ENCODE assay signal across 8 cellular contexts in the genomic region with DNA sequence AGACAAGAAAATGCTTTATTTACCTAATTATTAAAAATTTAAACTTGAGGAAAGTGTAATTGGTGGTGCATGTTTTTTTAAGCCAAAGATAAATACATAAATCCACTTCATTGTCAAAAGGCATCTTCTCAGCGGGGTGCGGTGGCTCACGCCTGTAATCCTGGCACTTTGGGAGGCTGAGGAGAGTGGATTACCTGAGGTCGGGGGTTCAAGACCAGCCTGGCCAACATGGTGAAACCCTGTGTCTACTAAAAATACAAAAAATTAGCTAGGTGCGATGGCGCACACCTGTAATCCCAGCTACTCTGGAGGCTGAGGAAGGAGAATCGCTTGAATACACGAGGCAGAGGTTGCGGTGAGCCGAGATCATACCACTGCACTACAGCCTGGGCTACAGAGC. TPM values are rescaled to one million over a fixed set of nuclear protein-coding genes. Genes with fewer than 3 reads are reported as not detected.
A peak's percentile ranks its signal among the peaks of the same experiment; 100 is the strongest.
DNase-seq lines count a peak whose midpoint lies in the region; ATAC-seq, FAIRE-seq and TF ChIP-seq lines count a peak whose summit lies in the region.
"Not testable (repeated sequence)": the region's sequence is repeated elsewhere in the genome, so short reads cannot be mapped to it uniquely, and the experiment has no call there.

No MANE protein-coding gene starts in this region.

- not testable (repeated sequence) for TF ChIP-seq CTCF in HCT116 (IDR thresholded peaks at IDR 0.05 in 2 of 3, conservative IDR thresholded peaks at IDR 0.05 in 1 of 3; ENCODE audit: borderline replicate concordance in 1 of 3, insufficient read depth in 1 of 3, low read depth in 2 of 3, low read length in 2 of 3); PC-3 (conservative IDR thresholded peaks at IDR 0.05; ENCODE audit: low read depth, low read length); K562 (IDR thresholded peaks at IDR 0.05 in 2 of 3, conservative IDR thresholded peaks at IDR 0.05 in 1 of 3; ENCODE audit: insufficient read depth in 2 of 3, low read depth in 1 of 3, low read length in 3 of 3); neural crest cell (conservative IDR thresholded peaks at IDR 0.05)

- H3K79me2 ChIP-seq in HCT116 (ENCODE audit: insufficient read depth, low read length) (peaks cover 73% of the 10 kb centered on the region), PC-3 (ENCODE audit: low read length) (peaks cover 74% of the 10 kb centered on the region), K562 (ENCODE audit: control insufficient read depth, insufficient read depth, low read length) (peaks cover 78% of the 10 kb centered on the region)

- not testable (repeated sequence) for H3K36me3 Mint-ChIP-seq in neural crest cell (ENCODE audit: low read depth); stimulated activated naive CD8-positive, alpha-beta T cell treated with anti-CD3 and anti-CD28 coated beads, Interleukin-15, Interleukin-2, amounts not matched to agents 100 ng/mL and 50 ng/mL, for 24 hours (ENCODE audit: low read depth)

- H3K27me3 Mint-ChIP-seq in neural crest cell (ENCODE audit: low read depth); stimulated activated naive CD8-positive, alpha-beta T cell treated with anti-CD3 and anti-CD28 coated beads, Interleukin-15, Interleukin-2, amounts not matched to agents 100 ng/mL and 50 ng/mL, for 24 hours: not testable (repeated sequence)

- H4K20me1 ChIP-seq in BLaER1 treated with 17β-estradiol and CSF1 and Interleukin-3, amounts not matched to agents 10 nM and 100 nM: peaks cover 61 to 75% (median 73%) of the 10 kb centered on the region in 11 experiments
- not testable (repeated sequence) for H4K20me1 ChIP-seq in HCT116 (ENCODE audit: insufficient read depth)
- H4K20me1 ChIP-seq in PC-3 (ENCODE audit: low read length) (peaks cover 22% of the 10 kb centered on the region; the same call in 1 of the 2 replicates), K562 (replicated peaks; ENCODE audit: control insufficient read depth, insufficient read depth, low read length) (peaks cover 21% of the 10 kb centered on the region; the same call in 1 of the 2 replicates)

- not testable (repeated sequence) for H3F3A ChIP-seq in PC-3 (ENCODE audit: low read length, unreplicated experiment)

- BruUV-seq in HCT116 (replicated peaks; lab: Mats Ljungman, UMichigan); PC-3 (replicated peaks; lab: Mats Ljungman, UMichigan); K562 (replicated peaks; lab: Mats Ljungman, UMichigan): not testable (repeated sequence)

- CTCF ChIA-PET in HCT116 (lab: Charles Lee); PC-3 (lab: Charles Lee); K562 (lab: Yijun Ruan, JAX; ENCODE audit: low intra/inter-chr PET ratio): not testable (repeated sequence)

- not testable (repeated sequence) for TF ChIP-seq RAD21 in HCT116 (IDR thresholded peaks at IDR 0.05; ENCODE audit: low read depth); K562 (CRISPR knock-in tag; conservative IDR thresholded peaks at IDR 0.05 in 1 of 2, IDR thresholded peaks at IDR 0.05 in 1 of 2)

- peak overlapping the region in 5 of 11 experiments; percentile 13 to 38 (median 31); a peak in 7 of 22 replicates for H3K27ac ChIP-seq in BLaER1 treated with 17β-estradiol and CSF1 and Interleukin-3, amounts not matched to agents 10 nM and 100 nM
- H3K27ac ChIP-seq in HCT116 (ENCODE audit: low read depth, low read length); PC-3 (ENCODE audit: low read length): not testable (repeated sequence)
- H3K27ac ChIP-seq in K562 (ENCODE audit: extremely low read depth, low read depth, low read length): peak overlapping the region; percentile 94; the same call in 2 of the 3 replicates

- H3K4me1 Mint-ChIP-seq in neural crest cell: peaks cover 40% of the 10 kb centered on the region
- peaks cover 67% of the 10 kb centered on the region for H3K4me1 Mint-ChIP-seq in stimulated activated naive CD8-positive, alpha-beta T cell treated with anti-CD3 and anti-CD28 coated beads, Interleukin-15, Interleukin-2, amounts not matched to agents 100 ng/mL and 50 ng/mL, for 24 hours (ENCODE audit: low read depth)

- H3K27me3 ChIP-seq in BLaER1 treated with 17β-estradiol and CSF1 and Interleukin-3, amounts not matched to agents 10 nM and 100 nM; HCT116 (ENCODE audit: insufficient read depth, low read length); PC-3 (ENCODE audit: low read length); K562 (ENCODE audit: control insufficient read depth in 2 of 2, insufficient read depth in 2 of 2, low read length in 2 of 2): not testable (repeated sequence)

- not testable (repeated sequence) for FAIRE-seq in K562 (lab: Jason Lieb, UNC)

- not testable (repeated sequence) for DNase-seq in HCT116 (ENCODE audit: low read depth, low spot score); PC-3; neural crest cell (ENCODE audit: low read depth, low spot score)
- DNase-seq in activated CD8-positive, alpha-beta memory T cell treated with anti-CD3 and anti-CD28 coated beads for 24 hours: peak; percentile 24
- DNase-seq in K562 (ENCODE audit: extremely low read depth in 1 of 4, low spot score in 3 of 4) (peak in 1 of 4 experiments; percentile 49), glomerular visceral epithelial cell (ENCODE audit: extremely low spot score) (peak; percentile 11)

- RAD21 ChIA-PET in HCT116 (lab: Charles Lee; ENCODE audit: low non-redundant PET in 1 of 2, low total read pairs in 2 of 2, uncharacterized antibody in 2 of 2, unreplicated experiment in 2 of 2): not testable (repeated sequence)

- WGBS in K562 (ENCODE audit: insufficient coverage, low coverage, missing lambda C conversion rate): 17% methylated on average over 10 of the region's 10 CpGs

- not testable (repeated sequence) for H3K9me1 ChIP-seq in K562 (ENCODE audit: control insufficient read depth, insufficient read depth, low read length)

- not testable (repeated sequence) for TF ChIP-seq POLR2A in HCT116 (IDR thresholded peaks at IDR 0.05; ENCODE audit: borderline replicate concordance, extremely low read depth, insufficient read depth, insufficient read length); K562 (conservative IDR thresholded peaks at IDR 0.05)

- TF ChIP-seq EP300 in K562 (IDR thresholded peaks at IDR 0.05; ENCODE audit: low read length): not testable (repeated sequence)

- not testable (repeated sequence) for H3K9me3 Mint-ChIP-seq in neural crest cell; stimulated activated naive CD8-positive, alpha-beta T cell treated with anti-CD3 and anti-CD28 coated beads, Interleukin-15, Interleukin-2, amounts not matched to agents 100 ng/mL and 50 ng/mL, for 24 hours

- not testable (repeated sequence) for ATAC-seq in HCT116, PC-3, K562

- H3K36me3 ChIP-seq in BLaER1 treated with 17β-estradiol and CSF1 and Interleukin-3, amounts not matched to agents 10 nM and 100 nM; HCT116 (ENCODE audit: control insufficient read depth in 1 of 2, insufficient read depth in 2 of 2, low read length in 2 of 2); PC-3 (ENCODE audit: low read depth, low read length); K562 (ENCODE audit: control insufficient read depth, insufficient read depth, low read length): not testable (repeated sequence)

- peak overlapping the region in 10 of 11 experiments; percentile 37 to 99 (median 96); a peak in 21 of 22 replicates for H3K9ac ChIP-seq in BLaER1 treated with 17β-estradiol and CSF1 and Interleukin-3, amounts not matched to agents 10 nM and 100 nM
- not testable (repeated sequence) for H3K9ac ChIP-seq in HCT116 (ENCODE audit: low read length); PC-3 (ENCODE audit: low read length)
- H3K9ac ChIP-seq in K562 (ENCODE audit: insufficient read depth in 1 of 2, low read depth in 2 of 2, low read length in 2 of 2): peak overlapping the region; percentile 9 to 91; a peak in 3 of 4 replicates

- in situ Hi-C loops in K562 (cut with MboI): not testable (repeated sequence)

- peak overlapping the region; percentile 74 to 98 (median 86) for H3K4me2 ChIP-seq in BLaER1 treated with 17β-estradiol and CSF1 and Interleukin-3, amounts not matched to agents 10 nM and 100 nM
- H3K4me2 ChIP-seq in HCT116 (ENCODE audit: low read length) (peak overlapping the region; percentile 76; the same call in 1 of the 2 replicates), PC-3 (ENCODE audit: low read length) (peak overlapping the region; percentile 91), K562 (ENCODE audit: insufficient read depth, low read length) (peak overlapping the region; percentile 69)

- POLR2A ChIA-PET in HCT116 (lab: Charles Lee); PC-3 (lab: Charles Lee; ENCODE audit: unreplicated experiment): not testable (repeated sequence)
- POLR2A ChIA-PET in K562 (lab: Yijun Ruan, JAX): interaction anchor here (1.0 kb wide), 1 partner anchor 13 kb away, joined by 3 read pairs; no protein-coding TSS in a partner anchor

- H3K4me3 Mint-ChIP-seq in neural crest cell: peak overlapping the region; percentile 94
- H3K4me3 Mint-ChIP-seq in stimulated activated naive CD8-positive, alpha-beta T cell treated with anti-CD3 and anti-CD28 coated beads, Interleukin-15, Interleukin-2, amounts not matched to agents 100 ng/mL and 50 ng/mL, for 24 hours: peak overlapping the region; percentile 88

- peaks cover 22 to 62% (median 36%) of the 10 kb centered on the region in 10 experiments for H3K4me1 ChIP-seq in BLaER1 treated with 17β-estradiol and CSF1 and Interleukin-3, amounts not matched to agents 10 nM and 100 nM
- H3K4me1 ChIP-seq in HCT116 (ENCODE audit: control insufficient read depth in 1 of 2, insufficient read depth in 2 of 2, low read length in 2 of 2): peaks cover 7 to 17% of the 10 kb centered on the region in 2 experiments
- H3K4me1 ChIP-seq in PC-3 (ENCODE audit: insufficient read depth, low read length): not testable (repeated sequence)
- H3K4me1 ChIP-seq in K562 (replicated peaks in 1 of 2; ENCODE audit: control insufficient read depth in 2 of 2, insufficient read depth in 2 of 2, low read length in 2 of 2): peaks cover 20 to 23% of the 10 kb centered on the region in 2 experiments

- not testable (repeated sequence) for H2AFZ ChIP-seq in HCT116 (ENCODE audit: low read depth, low read length, poor library complexity, severe bottlenecking); PC-3 (ENCODE audit: low read length); K562 (ENCODE audit: low read depth, low read length)

- not testable (repeated sequence) for H3K9me2 ChIP-seq in HCT116 (ENCODE audit: insufficient read depth); PC-3 (replicated peaks; ENCODE audit: low read length)

- not testable (repeated sequence) for H3K27ac Mint-ChIP-seq in neural crest cell (ENCODE audit: unreplicated experiment); stimulated activated naive CD8-positive, alpha-beta T cell treated with anti-CD3 and anti-CD28 coated beads, Interleukin-15, Interleukin-2, amounts not matched to agents 100 ng/mL and 50 ng/mL, for 24 hours

- intact Hi-C loops in HCT116 (cut with micrococcal nuclease) (loop anchor here (10.0 kb wide), 1 partner anchor 88 kb away; no protein-coding TSS in a partner anchor), PC-3 (cut with micrococcal nuclease) (loop anchor here (1.0 kb wide), 1 partner anchor 91 kb away; no protein-coding TSS in a partner anchor), K562 (cut with micrococcal nuclease) (loop anchor here (1.0 to 5.0 kb wide), 2 partner anchors 31 to 60 kb away; no protein-coding TSS in a partner anchor)

- H3K4me3 ChIP-seq in BLaER1 treated with 17β-estradiol and CSF1 and Interleukin-3, amounts not matched to agents 10 nM and 100 nM: peak overlapping the region; percentile 81 to 94 (median 90)
- not testable (repeated sequence) for H3K4me3 ChIP-seq in HCT116 (replicated peaks in 1 of 2; ENCODE audit: low read depth in 1 of 2, low read length in 2 of 2)
- H3K4me3 ChIP-seq in PC-3 (ENCODE audit: low read length): peak overlapping the region; percentile 95
- H3K4me3 ChIP-seq in K562: peak overlapping the region; percentile 97

- not testable (repeated sequence) for H3K9me3 ChIP-seq in BLaER1 treated with 17β-estradiol and CSF1 and Interleukin-3, amounts not matched to agents 10 nM and 100 nM (replicated peaks in 1 of 11); HCT116 (ENCODE audit: control insufficient read depth in 1 of 2, insufficient read depth in 1 of 2, low read depth in 1 of 2, low read length in 2 of 2); PC-3 (ENCODE audit: low read length); K562 (replicated peaks; ENCODE audit: control insufficient read depth, insufficient read depth, low read depth, low read length)

RNA-seq across cellular contexts. Expression of gene KMT2C, which starts 3.1 kb away (rescaled TPM):
- total RNA-seq in HCT116 (2021; ENCODE audit: unreplicated experiment) (22.9 TPM), PC-3 (2014; rRNA removed) (15.3 and 28.5 TPM in 2 replicates), K562 (2014; rRNA removed) (28.5 and 35.6 TPM in 2 replicates), K562 (2014; rRNA removed; fragmentation: Illumina TruSeq; extraction: Trizol) (35.8 and 36.2 TPM in 2 replicates), K562 (2015; rRNA removed; fragmentation: Illumina TruSeq; extraction: Trizol) (34.4 and 36.6 TPM in 2 replicates), K562 (2021) (62.1 and 67.8 TPM in 2 replicates), neural crest cell (49.8 and 54.7 TPM in 2 replicates)
- polyA plus RNA-seq in HCT116 (2012): 5.3 and 7.4 TPM in 2 replicates
- 166 and 463 TPM in 2 replicates for total RNA-seq in K562 (2011; cell fraction: chromatin; rRNA removed; ENCODE audit: low replicate concordance)
- 68.5 and 102 TPM in 2 replicates for total RNA-seq in K562 (2011; cell fraction: nucleolus; rRNA removed)
- total RNA-seq in K562 (2011; cell fraction: nucleoplasm; rRNA removed): 172 and 242 TPM in 2 replicates
- polyA plus RNA-seq in K562 (2011; rRNA removed) (18.3 and 18.9 TPM in 2 replicates), K562 (2014; fragmentation: Illumina TruSeq; extraction: Trizol) (27.1 and 27.3 TPM in 2 replicates), K562 (2014; fragmentation: Nextera tagmentation; extraction: Ambion mirVana) (10 to 100 TPM in 1 of 2 experiments, 1 to 10 TPM in 1; 4.9 to 13.0 TPM), K562 (2014; rRNA removed) (19.4 and 21.4 TPM in 2 replicates)
- 11.3 and 15.9 TPM in 2 replicates for polyA plus RNA-seq in K562 (2011; cell fraction: cytosol; rRNA removed)
- polyA plus RNA-seq in K562 (2011; cell fraction: nucleus; rRNA removed): 55.9 and 66.9 TPM in 2 replicates
- 13.2 and 15.7 TPM in 2 replicates for polyA plus RNA-seq in K562 (2012)
- polyA minus RNA-seq in K562 (2011; rRNA and poly(A)+ RNA removed): 118 and 126 TPM in 2 replicates
- 40.0 and 46.3 TPM in 2 replicates for polyA minus RNA-seq in K562 (2011; cell fraction: cytosol; rRNA and poly(A)+ RNA removed)
- 89.1 and 146 TPM in 2 replicates for polyA minus RNA-seq in K562 (2011; cell fraction: nucleus; rRNA and poly(A)+ RNA removed)
